ENCODE assay signal across 14 cellular contexts in genomic region chr16:88905563-88905962, GRCh38. TPM values are rescaled to one million over a fixed set of nuclear protein-coding genes. Genes with fewer than 3 reads are reported as not detected.
DNase-seq lines count a peak whose midpoint lies in the region; ATAC-seq, FAIRE-seq and TF ChIP-seq lines count a peak whose summit lies in the region.
"Had no signal": no experiment of that assay in that cellular context is flagged by ENCODE, and none has a peak within 500 bp of the region (broad histone marks: within the 10 kb centered on the region; RNA-seq: fewer than 3 reads in every experiment).

No MANE protein-coding gene starts in this region.

- H3F3A ChIP-seq in SK-N-SH (replicated peaks; ENCODE audit: insufficient read depth): no peaks in the 10 kb centered on the region

- peaks cover 20% of the 10 kb centered on the region for H3K27me3 ChIP-seq in SK-N-SH (ENCODE audit: insufficient read depth)

- ATAC-seq in mucosa of descending colon: peak; percentile 64
- ATAC-seq: effector memory CD8-positive, alpha-beta T cell had no signal

- CTCF ChIA-PET in SK-N-SH (lab: Yijun Ruan, JAX): interaction anchor here (0.9 kb wide), 1 partner anchor 169 kb away, joined by 5 read pairs; no protein-coding TSS in a partner anchor
- CTCF ChIA-PET in activated naive CD4-positive, alpha-beta T cell treated with anti-CD3 and anti-CD28 coated beads, Interleukin-2, amount 10 ng/mL, durations not matched to agents 7 days and 5 days (lab: Charles Lee): no interaction called here

- no peaks in the 10 kb centered on the region for H4K20me1 ChIP-seq in SK-N-SH (ENCODE audit: insufficient read depth)

- FAIRE-seq in GM18507 (lab: Jason Lieb, UNC): no peak

- H3K4me3 ChIP-seq in SK-N-SH (ENCODE audit: low read depth in 2 of 2, low read length in 1 of 2) (no peak overlapping the region), mucosa of descending colon (no peak overlapping the region)
- H3K4me3 ChIP-seq: smooth muscle cell had no signal

- H3K27me3 Mint-ChIP-seq in activated naive CD4-positive, alpha-beta T cell treated with anti-CD3 and anti-CD28 coated beads, Interleukin-2, amount 10 ng/mL, durations not matched to agents 7 days and 5 days: no peaks in the 10 kb centered on the region
- H3K27me3 Mint-ChIP-seq: stimulated activated naive CD8-positive, alpha-beta T cell treated with anti-CD3 and anti-CD28 coated beads, Interleukin-15, Interleukin-2, amounts not matched to agents 100 ng/mL and 50 ng/mL, for 24 hours had no signal

- H3K4me3 Mint-ChIP-seq in activated naive CD4-positive, alpha-beta T cell treated with anti-CD3 and anti-CD28 coated beads, Interleukin-2, amount 10 ng/mL, durations not matched to agents 7 days and 5 days: no peak overlapping the region
- H3K4me3 Mint-ChIP-seq: effector memory CD8-positive, alpha-beta T cell; naive thymus-derived CD8-positive, alpha-beta T cell; stimulated activated naive CD8-positive, alpha-beta T cell treated with anti-CD3 and anti-CD28 coated beads, Interleukin-15, Interleukin-2, amounts not matched to agents 100 ng/mL and 50 ng/mL, for 24 hours had no signal

- intact Hi-C loops in mucosa of descending colon (cut with DNase I, micrococcal nuclease): no loop called here

- no peaks in the 10 kb centered on the region for H3K9me2 ChIP-seq in SK-N-SH

- no peak overlapping the region for H3K9ac ChIP-seq in SK-N-SH

- TF ChIP-seq EP300 in SK-N-SH (IDR thresholded peaks at IDR 0.05; ENCODE audit: borderline replicate concordance in 1 of 2, low read depth in 1 of 2, low read length in 1 of 2): no peak

- no peak overlapping the region for H2AFZ ChIP-seq in SK-N-SH (ENCODE audit: low read depth)

- H3K9me3 ChIP-seq in SK-N-SH: no peaks in the 10 kb centered on the region
- no peaks in the 10 kb centered on the region for H3K9me3 ChIP-seq in mucosa of descending colon

- no peak overlapping the region for H3K27ac Mint-ChIP-seq in activated naive CD4-positive, alpha-beta T cell treated with anti-CD3 and anti-CD28 coated beads, Interleukin-2, amount 10 ng/mL, durations not matched to agents 7 days and 5 days
- H3K27ac Mint-ChIP-seq: effector memory CD8-positive, alpha-beta T cell; naive thymus-derived CD8-positive, alpha-beta T cell; stimulated activated naive CD8-positive, alpha-beta T cell treated with anti-CD3 and anti-CD28 coated beads, Interleukin-15, Interleukin-2, amounts not matched to agents 100 ng/mL and 50 ng/mL, for 24 hours had no signal

- no peaks in the 10 kb centered on the region for H3K79me2 ChIP-seq in SK-N-SH (ENCODE audit: insufficient read depth)

- no peak overlapping the region for H3K27ac ChIP-seq in SK-N-SH (ENCODE audit: low read depth in 2 of 2, low read length in 1 of 2)

- no peaks in the 10 kb centered on the region for H3K9me3 Mint-ChIP-seq in activated naive CD4-positive, alpha-beta T cell treated with anti-CD3 and anti-CD28 coated beads, Interleukin-2, amount 10 ng/mL, durations not matched to agents 7 days and 5 days
- H3K9me3 Mint-ChIP-seq: effector memory CD8-positive, alpha-beta T cell; naive thymus-derived CD8-positive, alpha-beta T cell; stimulated activated naive CD8-positive, alpha-beta T cell treated with anti-CD3 and anti-CD28 coated beads, Interleukin-15, Interleukin-2, amounts not matched to agents 100 ng/mL and 50 ng/mL, for 24 hours had no signal

- POLR2A ChIA-PET in SK-N-SH (lab: Yijun Ruan, JAX): no interaction called here

- DNase-seq in NCI-H748 (lab: John Stamatoyannopoulos, UW; ENCODE audit: unreplicated experiment) (peak; percentile 6), NCI-H748 treated with DMSO at 0.1 percent for 48 hours (lab: John Stamatoyannopoulos, UW) (no peak), GM18507 (ENCODE audit: extremely low spot score, insufficient read length, low read depth) (peak; percentile 58), SK-N-SH (peak; percentile 83), mucosa of descending colon (no peak), ureter (ENCODE audit: low spot score) (no peak), NCI-H187 (lab: John Stamatoyannopoulos, UW) (no peak)
- DNase-seq in activated naive CD4-positive, alpha-beta T cell treated with anti-CD3 and anti-CD28 coated beads, Interleukin-2, amount 10 ng/mL, durations not matched to agents 7 days and 5 days: no peak
- DNase-seq: activated CD4-positive, CD25-positive, alpha-beta regulatory T cell; effector memory CD8-positive, alpha-beta T cell had no signal

- H3K4me1 ChIP-seq in SK-N-SH (ENCODE audit: control insufficient read depth in 1 of 2, insufficient read depth in 2 of 2, low read depth in 1 of 2, low read length in 1 of 2) (no peaks in the 10 kb centered on the region; a peak in 1 of 4 replicates), mucosa of descending colon (ENCODE audit: low read depth) (no peaks in the 10 kb centered on the region)

- H3K36me3 ChIP-seq in SK-N-SH (replicated peaks in 1 of 2; ENCODE audit: control insufficient read depth in 1 of 2, insufficient read depth in 2 of 2, low read length in 1 of 2): no peaks in the 10 kb centered on the region
- no peaks in the 10 kb centered on the region for H3K36me3 ChIP-seq in mucosa of descending colon (ENCODE audit: low read depth)

- H3K4me1 Mint-ChIP-seq in activated naive CD4-positive, alpha-beta T cell treated with anti-CD3 and anti-CD28 coated beads, Interleukin-2, amount 10 ng/mL, durations not matched to agents 7 days and 5 days: no peaks in the 10 kb centered on the region

- TF ChIP-seq CTCF in SK-N-SH (IDR thresholded peaks at IDR 0.05) (no peak), mucosa of descending colon (IDR thresholded peaks at IDR 0.05) (no peak)

- H3K36me3 Mint-ChIP-seq in activated naive CD4-positive, alpha-beta T cell treated with anti-CD3 and anti-CD28 coated beads, Interleukin-2, amount 10 ng/mL, durations not matched to agents 7 days and 5 days: no peaks in the 10 kb centered on the region
- H3K36me3 Mint-ChIP-seq: naive thymus-derived CD8-positive, alpha-beta T cell had no signal

- no peak overlapping the region for H3K4me2 ChIP-seq in SK-N-SH
- H3K4me2 ChIP-seq: smooth muscle cell had no signal

- 41% methylated on average over 12 of the region's 13 CpGs for WGBS in SK-N-SH (ENCODE audit: low lambda C conversion rate)

- TF ChIP-seq RAD21 in SK-N-SH (IDR thresholded peaks at IDR 0.05; ENCODE audit: low read length): no peak

TF ChIP-seq in SK-N-SH, 30 proteins besides CTCF, POLR2A, EP300 and RAD21:
- no peak for TF ChIP-seq POLR2AphosphoS5 (IDR thresholded peaks at IDR 0.05; ENCODE audit: low read depth, low read length)
- no peak for TF ChIP-seq MEF2A (IDR thresholded peaks at IDR 0.05; ENCODE audit: borderline replicate concordance, low read depth)
- no peak for TF ChIP-seq TCF12 (IDR thresholded peaks at IDR 0.05)
- TF ChIP-seq, protein P1, sequence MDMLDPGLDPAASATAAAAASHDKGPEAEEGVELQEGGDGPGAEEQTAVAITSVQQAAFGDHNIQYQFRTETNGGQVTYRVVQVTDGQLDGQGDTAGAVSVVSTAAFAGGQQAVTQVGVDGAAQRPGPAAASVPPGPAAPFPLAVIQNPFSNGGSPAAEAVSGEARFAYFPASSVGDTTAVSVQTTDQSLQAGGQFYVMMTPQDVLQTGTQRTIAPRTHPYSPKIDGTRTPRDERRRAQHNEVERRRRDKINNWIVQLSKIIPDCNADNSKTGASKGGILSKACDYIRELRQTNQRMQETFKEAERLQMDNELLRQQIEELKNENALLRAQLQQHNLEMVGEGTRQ (IDR thresholded peaks at IDR 0.05; ENCODE audit: borderline replicate concordance, low read depth, low read length): no peak
- no peak for TF ChIP-seq SMC3 (IDR thresholded peaks at IDR 0.05; ENCODE audit: low read depth, low read length)
- no peak for TF ChIP-seq RFX5 (IDR thresholded peaks at IDR 0.05; ENCODE audit: low read length)
- no peak for TF ChIP-seq ELF1 (IDR thresholded peaks at IDR 0.05)
- TF ChIP-seq NRF1 (IDR thresholded peaks at IDR 0.05; ENCODE audit: low read depth, low read length): no peak
TF ChIP-seq in SK-N-SH: peak in this region for 0.

RNA-seq across cellular contexts. Expression of gene PABPN1L, which starts 39.1 kb away (rescaled TPM):
- polyA plus RNA-seq in SK-N-SH (2012; rRNA removed): not detected in 2 replicates
- polyA plus RNA-seq in SK-N-SH (2012; cell fraction: cytosol; rRNA removed): not detected in 2 replicates
- polyA plus RNA-seq in SK-N-SH (2012; cell fraction: nucleus; rRNA removed): not detected in 2 replicates
- total RNA-seq in mucosa of descending colon (not detected), ureter (not detected)
- total RNA-seq: M059J; naive thymus-derived CD8-positive, alpha-beta T cell; smooth muscle cell had no signal
- polyA plus RNA-seq: naive thymus-derived CD8-positive, alpha-beta T cell; smooth muscle cell had no signal

RNA-seq across cellular contexts. Expression of gene TRAPPC2L, which starts 48.6 kb away (rescaled TPM):
- 73.9 and 74.4 TPM in 2 replicates for polyA plus RNA-seq in SK-N-SH (2012; rRNA removed)
- polyA plus RNA-seq in SK-N-SH (2012; cell fraction: cytosol; rRNA removed): 52.1 and 63.3 TPM in 2 replicates
- 68.2 and 74.9 TPM in 2 replicates for polyA plus RNA-seq in SK-N-SH (2012; cell fraction: nucleus; rRNA removed)
- total RNA-seq in mucosa of descending colon (10 to 100 TPM; 30.6 to 57.9 (median 40.7) TPM), ureter (55.3 TPM)

RNA-seq across cellular contexts. Expression of gene GALNS, which starts 48.8 kb away (rescaled TPM):
- polyA plus RNA-seq in SK-N-SH (2012; rRNA removed): 13.8 and 16.5 TPM in 2 replicates
- polyA plus RNA-seq in SK-N-SH (2012; cell fraction: cytosol; rRNA removed): 12.1 and 15.9 TPM in 2 replicates
- polyA plus RNA-seq in SK-N-SH (2012; cell fraction: nucleus; rRNA removed): 43.5 and 44.1 TPM in 2 replicates
- total RNA-seq in mucosa of descending colon: 10 to 100 TPM; 37.4 to 65.3 (median 44.0) TPM
- 44.4 TPM for total RNA-seq in ureter

Comparison
In these comparisons a context has a peak if more than half of its experiments do, and no peak if none do; other contexts are left out.
1. DNase-seq: peak in NCI-H748 (single experiment), GM18507 (single experiment) and SK-N-SH (single experiment); none in NCI-H748 treated with DMSO at 0.1 percent for 48 hours (single experiment), mucosa of descending colon (0 of 3), ureter (single experiment), activated naive CD4-positive, alpha-beta T cell treated with anti-CD3 and anti-CD28 coated beads, Interleukin-2, amount 10 ng/mL, durations not matched to agents 7 days and 5 days (single experiment) and NCI-H187 (0 of 2).